In the genomic region with DNA sequence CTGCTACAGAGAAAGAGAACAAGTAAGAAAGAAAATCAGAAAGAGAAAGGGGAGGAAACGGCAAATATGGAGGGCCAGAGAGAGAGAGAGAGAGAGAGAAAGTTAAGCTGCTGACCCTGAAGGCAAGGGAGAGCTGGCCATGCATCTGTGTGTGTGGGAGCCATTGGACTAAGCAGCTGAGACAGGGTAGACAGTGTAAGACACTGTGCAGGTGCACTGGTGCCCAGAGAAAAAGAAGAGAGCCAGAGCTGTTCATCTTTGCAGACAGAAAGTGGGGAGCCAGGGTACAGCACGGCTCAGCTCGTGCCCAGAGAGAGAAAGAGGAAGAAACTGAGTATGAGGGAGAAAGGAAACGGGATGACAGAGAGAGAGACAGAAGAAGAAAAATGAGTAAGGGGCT, we compare ENCODE assay signal across 2 cellular contexts.
TF ChIP-seq lines count a peak whose summit lies in the region.

No MANE protein-coding gene starts in this region.

TF ChIP-seq in GM23338, 12 proteins besides CTCF, POLR2A, EP300 and RAD21 (continues in another document):
- TF ChIP-seq ZNF331 (CRISPR knock-in tag; IDR thresholded peaks at IDR 0.05; ENCODE audit: low read depth) (no peak), STAT1 (IDR thresholded peaks at IDR 0.05; ENCODE audit: unreplicated experiment) (no peak), EZH2 (IDR thresholded peaks at IDR 0.05; ENCODE audit: low read depth, unreplicated experiment) (no peak), POLR2AphosphoS5 (IDR thresholded peaks at IDR 0.05; ENCODE audit: low read depth) (no peak), NANOG (IDR thresholded peaks at IDR 0.05; ENCODE audit: borderline replicate concordance) (no peak), EZH2phosphoT487 (IDR thresholded peaks at IDR 0.05; ENCODE audit: unreplicated experiment) (no peak), JUNB (IDR thresholded peaks at IDR 0.05; ENCODE audit: unreplicated experiment) (no peak), CREB1 (CRISPR knock-in tag; IDR thresholded peaks at IDR 0.05; ENCODE audit: low read depth) (no peak)
- TF ChIP-seq, protein P1, sequence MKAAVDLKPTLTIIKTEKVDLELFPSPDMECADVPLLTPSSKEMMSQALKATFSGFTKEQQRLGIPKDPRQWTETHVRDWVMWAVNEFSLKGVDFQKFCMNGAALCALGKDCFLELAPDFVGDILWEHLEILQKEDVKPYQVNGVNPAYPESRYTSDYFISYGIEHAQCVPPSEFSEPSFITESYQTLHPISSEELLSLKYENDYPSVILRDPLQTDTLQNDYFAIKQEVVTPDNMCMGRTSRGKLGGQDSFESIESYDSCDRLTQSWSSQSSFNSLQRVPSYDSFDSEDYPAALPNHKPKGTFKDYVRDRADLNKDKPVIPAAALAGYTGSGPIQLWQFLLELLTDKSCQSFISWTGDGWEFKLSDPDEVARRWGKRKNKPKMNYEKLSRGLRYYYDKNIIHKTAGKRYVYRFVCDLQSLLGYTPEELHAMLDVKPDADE (IDR thresholded peaks at IDR 0.05) = no peak
- TF ChIP-seq, protein P2, sequence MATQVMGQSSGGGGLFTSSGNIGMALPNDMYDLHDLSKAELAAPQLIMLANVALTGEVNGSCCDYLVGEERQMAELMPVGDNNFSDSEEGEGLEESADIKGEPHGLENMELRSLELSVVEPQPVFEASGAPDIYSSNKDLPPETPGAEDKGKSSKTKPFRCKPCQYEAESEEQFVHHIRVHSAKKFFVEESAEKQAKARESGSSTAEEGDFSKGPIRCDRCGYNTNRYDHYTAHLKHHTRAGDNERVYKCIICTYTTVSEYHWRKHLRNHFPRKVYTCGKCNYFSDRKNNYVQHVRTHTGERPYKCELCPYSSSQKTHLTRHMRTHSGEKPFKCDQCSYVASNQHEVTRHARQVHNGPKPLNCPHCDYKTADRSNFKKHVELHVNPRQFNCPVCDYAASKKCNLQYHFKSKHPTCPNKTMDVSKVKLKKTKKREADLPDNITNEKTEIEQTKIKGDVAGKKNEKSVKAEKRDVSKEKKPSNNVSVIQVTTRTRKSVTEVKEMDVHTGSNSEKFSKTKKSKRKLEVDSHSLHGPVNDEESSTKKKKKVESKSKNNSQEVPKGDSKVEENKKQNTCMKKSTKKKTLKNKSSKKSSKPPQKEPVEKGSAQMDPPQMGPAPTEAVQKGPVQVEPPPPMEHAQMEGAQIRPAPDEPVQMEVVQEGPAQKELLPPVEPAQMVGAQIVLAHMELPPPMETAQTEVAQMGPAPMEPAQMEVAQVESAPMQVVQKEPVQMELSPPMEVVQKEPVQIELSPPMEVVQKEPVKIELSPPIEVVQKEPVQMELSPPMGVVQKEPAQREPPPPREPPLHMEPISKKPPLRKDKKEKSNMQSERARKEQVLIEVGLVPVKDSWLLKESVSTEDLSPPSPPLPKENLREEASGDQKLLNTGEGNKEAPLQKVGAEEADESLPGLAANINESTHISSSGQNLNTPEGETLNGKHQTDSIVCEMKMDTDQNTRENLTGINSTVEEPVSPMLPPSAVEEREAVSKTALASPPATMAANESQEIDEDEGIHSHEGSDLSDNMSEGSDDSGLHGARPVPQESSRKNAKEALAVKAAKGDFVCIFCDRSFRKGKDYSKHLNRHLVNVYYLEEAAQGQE (IDR thresholded peaks at IDR 0.05; ENCODE audit: unreplicated experiment) = no peak

TF ChIP-seq in K562, 482 proteins besides CTCF, POLR2A, EP300 and RAD21:
- 0 out of 4 replicates have a peak, but pooled peaks of 1 of the 2 experiments have one; percentile 22 for TF ChIP-seq FOXK2 (conservative IDR thresholded peaks at IDR 0.05 in 1 of 2, IDR thresholded peaks at IDR 0.05 in 1 of 2; ENCODE audit: low read depth in 2 of 2)
- 0 out of 2 replicates have a peak, but pooled peaks have one; percentile 1 for TF ChIP-seq FOSL1 (tag; conservative IDR thresholded peaks at IDR 0.05)
- 0 out of 2 replicates have a peak, but pooled peaks have one; percentile 24 for TF ChIP-seq NR2C2 (CRISPR knock-in tag; IDR thresholded peaks at IDR 0.05)
- no peak for TF ChIP-seq NR2C2 (tag; IDR thresholded peaks at IDR 0.05)
- TF ChIP-seq, protein P3, sequence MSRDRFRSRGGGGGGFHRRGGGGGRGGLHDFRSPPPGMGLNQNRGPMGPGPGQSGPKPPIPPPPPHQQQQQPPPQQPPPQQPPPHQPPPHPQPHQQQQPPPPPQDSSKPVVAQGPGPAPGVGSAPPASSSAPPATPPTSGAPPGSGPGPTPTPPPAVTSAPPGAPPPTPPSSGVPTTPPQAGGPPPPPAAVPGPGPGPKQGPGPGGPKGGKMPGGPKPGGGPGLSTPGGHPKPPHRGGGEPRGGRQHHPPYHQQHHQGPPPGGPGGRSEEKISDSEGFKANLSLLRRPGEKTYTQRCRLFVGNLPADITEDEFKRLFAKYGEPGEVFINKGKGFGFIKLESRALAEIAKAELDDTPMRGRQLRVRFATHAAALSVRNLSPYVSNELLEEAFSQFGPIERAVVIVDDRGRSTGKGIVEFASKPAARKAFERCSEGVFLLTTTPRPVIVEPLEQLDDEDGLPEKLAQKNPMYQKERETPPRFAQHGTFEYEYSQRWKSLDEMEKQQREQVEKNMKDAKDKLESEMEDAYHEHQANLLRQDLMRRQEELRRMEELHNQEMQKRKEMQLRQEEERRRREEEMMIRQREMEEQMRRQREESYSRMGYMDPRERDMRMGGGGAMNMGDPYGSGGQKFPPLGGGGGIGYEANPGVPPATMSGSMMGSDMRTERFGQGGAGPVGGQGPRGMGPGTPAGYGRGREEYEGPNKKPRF (IDR thresholded peaks at IDR 0.05; ENCODE audit: low read depth, low read length) = no peak
- TF ChIP-seq, protein P4, sequence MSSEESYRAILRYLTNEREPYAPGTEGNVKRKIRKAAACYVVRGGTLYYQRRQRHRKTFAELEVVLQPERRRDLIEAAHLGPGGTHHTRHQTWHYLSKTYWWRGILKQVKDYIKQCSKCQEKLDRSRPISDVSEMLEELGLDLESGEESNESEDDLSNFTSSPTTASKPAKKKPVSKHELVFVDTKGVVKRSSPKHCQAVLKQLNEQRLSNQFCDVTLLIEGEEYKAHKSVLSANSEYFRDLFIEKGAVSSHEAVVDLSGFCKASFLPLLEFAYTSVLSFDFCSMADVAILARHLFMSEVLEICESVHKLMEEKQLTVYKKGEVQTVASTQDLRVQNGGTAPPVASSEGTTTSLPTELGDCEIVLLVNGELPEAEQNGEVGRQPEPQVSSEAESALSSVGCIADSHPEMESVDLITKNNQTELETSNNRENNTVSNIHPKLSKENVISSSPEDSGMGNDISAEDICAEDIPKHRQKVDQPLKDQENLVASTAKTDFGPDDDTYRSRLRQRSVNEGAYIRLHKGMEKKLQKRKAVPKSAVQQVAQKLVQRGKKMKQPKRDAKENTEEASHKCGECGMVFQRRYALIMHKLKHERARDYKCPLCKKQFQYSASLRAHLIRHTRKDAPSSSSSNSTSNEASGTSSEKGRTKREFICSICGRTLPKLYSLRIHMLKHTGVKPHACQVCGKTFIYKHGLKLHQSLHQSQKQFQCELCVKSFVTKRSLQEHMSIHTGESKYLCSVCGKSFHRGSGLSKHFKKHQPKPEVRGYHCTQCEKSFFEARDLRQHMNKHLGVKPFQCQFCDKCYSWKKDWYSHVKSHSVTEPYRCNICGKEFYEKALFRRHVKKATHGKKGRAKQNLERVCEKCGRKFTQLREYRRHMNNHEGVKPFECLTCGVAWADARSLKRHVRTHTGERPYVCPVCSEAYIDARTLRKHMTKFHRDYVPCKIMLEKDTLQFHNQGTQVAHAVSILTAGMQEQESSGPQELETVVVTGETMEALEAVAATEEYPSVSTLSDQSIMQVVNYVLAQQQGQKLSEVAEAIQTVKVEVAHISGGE (CRISPR knock-in tag; IDR thresholded peaks at IDR 0.05) = no peak
- TF ChIP-seq, protein P5, sequence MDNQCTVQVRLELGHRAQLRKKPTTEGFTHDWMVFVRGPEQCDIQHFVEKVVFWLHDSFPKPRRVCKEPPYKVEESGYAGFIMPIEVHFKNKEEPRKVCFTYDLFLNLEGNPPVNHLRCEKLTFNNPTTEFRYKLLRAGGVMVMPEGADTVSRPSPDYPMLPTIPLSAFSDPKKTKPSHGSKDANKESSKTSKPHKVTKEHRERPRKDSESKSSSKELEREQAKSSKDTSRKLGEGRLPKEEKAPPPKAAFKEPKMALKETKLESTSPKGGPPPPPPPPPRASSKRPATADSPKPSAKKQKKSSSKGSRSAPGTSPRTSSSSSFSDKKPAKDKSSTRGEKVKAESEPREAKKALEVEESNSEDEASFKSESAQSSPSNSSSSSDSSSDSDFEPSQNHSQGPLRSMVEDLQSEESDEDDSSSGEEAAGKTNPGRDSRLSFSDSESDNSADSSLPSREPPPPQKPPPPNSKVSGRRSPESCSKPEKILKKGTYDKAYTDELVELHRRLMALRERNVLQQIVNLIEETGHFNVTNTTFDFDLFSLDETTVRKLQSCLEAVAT (IDR thresholded peaks at IDR 0.05) = peak in 1 of 2 experiments; percentile 47; a peak in 1 of 4 replicates
- no peak for TF ChIP-seq ZNF785 (CRISPR knock-in tag; IDR thresholded peaks at IDR 0.05)
- TF ChIP-seq HDGF (IDR thresholded peaks at IDR 0.05) = 0 out of 2 replicates have a peak, but pooled peaks have one; percentile 84
- TF ChIP-seq FOXA3 (CRISPR knock-in tag; conservative IDR thresholded peaks at IDR 0.05 in 1 of 2, IDR thresholded peaks at IDR 0.05 in 1 of 2) = no peak
- no peak for TF ChIP-seq ZNF75A (CRISPR knock-in tag; IDR thresholded peaks at IDR 0.05)
- TF ChIP-seq SMARCC2 (IDR thresholded peaks at IDR 0.05; ENCODE audit: low read depth) = 0 out of 2 replicates have a peak, but pooled peaks have one; percentile 12
- TF ChIP-seq, protein P6, sequence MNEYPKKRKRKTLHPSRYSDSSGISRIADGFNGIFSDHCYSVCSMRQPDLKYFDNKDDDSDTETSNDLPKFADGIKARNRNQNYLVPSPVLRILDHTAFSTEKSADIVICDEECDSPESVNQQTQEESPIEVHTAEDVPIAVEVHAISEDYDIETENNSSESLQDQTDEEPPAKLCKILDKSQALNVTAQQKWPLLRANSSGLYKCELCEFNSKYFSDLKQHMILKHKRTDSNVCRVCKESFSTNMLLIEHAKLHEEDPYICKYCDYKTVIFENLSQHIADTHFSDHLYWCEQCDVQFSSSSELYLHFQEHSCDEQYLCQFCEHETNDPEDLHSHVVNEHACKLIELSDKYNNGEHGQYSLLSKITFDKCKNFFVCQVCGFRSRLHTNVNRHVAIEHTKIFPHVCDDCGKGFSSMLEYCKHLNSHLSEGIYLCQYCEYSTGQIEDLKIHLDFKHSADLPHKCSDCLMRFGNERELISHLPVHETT (CRISPR knock-in tag; conservative IDR thresholded peaks at IDR 0.05 in 1 of 2, IDR thresholded peaks at IDR 0.05 in 1 of 2) = 0 out of 4 replicates have a peak, but pooled peaks of 1 of the 2 experiments have one; percentile 6
- TF ChIP-seq STAG1 (CRISPR knock-in tag; IDR thresholded peaks at IDR 0.05; ENCODE audit: borderline replicate concordance) = 0 out of 2 replicates have a peak, but pooled peaks have one; percentile 12
- TF ChIP-seq, protein P7, sequence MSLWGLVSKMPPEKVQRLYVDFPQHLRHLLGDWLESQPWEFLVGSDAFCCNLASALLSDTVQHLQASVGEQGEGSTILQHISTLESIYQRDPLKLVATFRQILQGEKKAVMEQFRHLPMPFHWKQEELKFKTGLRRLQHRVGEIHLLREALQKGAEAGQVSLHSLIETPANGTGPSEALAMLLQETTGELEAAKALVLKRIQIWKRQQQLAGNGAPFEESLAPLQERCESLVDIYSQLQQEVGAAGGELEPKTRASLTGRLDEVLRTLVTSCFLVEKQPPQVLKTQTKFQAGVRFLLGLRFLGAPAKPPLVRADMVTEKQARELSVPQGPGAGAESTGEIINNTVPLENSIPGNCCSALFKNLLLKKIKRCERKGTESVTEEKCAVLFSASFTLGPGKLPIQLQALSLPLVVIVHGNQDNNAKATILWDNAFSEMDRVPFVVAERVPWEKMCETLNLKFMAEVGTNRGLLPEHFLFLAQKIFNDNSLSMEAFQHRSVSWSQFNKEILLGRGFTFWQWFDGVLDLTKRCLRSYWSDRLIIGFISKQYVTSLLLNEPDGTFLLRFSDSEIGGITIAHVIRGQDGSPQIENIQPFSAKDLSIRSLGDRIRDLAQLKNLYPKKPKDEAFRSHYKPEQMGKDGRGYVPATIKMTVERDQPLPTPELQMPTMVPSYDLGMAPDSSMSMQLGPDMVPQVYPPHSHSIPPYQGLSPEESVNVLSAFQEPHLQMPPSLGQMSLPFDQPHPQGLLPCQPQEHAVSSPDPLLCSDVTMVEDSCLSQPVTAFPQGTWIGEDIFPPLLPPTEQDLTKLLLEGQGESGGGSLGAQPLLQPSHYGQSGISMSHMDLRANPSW (CRISPR knock-in tag; IDR thresholded peaks at IDR 0.05) = 0 out of 2 replicates have a peak, but pooled peaks have one; percentile 23
